Comparison of ENCODE assay signal across 17 cellular contexts in the genomic region with DNA sequence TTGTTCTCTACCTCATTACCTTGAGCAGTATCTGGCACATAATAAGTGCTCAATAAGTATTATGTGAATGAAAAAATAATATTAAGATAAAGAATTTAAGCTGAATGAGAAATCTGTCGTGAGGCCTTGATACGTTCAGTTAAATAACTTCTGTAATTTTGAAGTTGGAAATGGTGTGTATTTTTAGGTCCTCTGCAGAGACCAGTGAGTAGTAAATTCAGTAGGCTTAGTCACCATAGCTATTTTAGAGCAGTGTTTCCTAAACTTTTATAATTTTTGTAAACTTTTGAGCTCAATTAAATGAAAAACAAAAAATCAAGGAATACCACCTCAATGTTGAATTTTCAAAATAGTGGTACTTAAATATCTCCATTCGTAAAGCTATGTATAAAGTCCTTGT. TPM values are rescaled to one million over a fixed set of nuclear protein-coding genes. Genes with fewer than 3 reads are reported as not detected.
DNase-seq lines count a peak whose midpoint lies in the region; ATAC-seq and TF ChIP-seq lines count a peak whose summit lies in the region.
"Had no signal": no experiment of that assay in that cellular context is flagged by ENCODE, and none has a peak within 500 bp of the region (broad histone marks: within the 10 kb centered on the region; RNA-seq: fewer than 3 reads in every experiment).

No MANE protein-coding gene starts in this region.

- H3K27me3 ChIP-seq in IMR-90 (ENCODE audit: control insufficient read depth, insufficient read depth, low read length), result no peaks in the 10 kb centered on the region
- no peaks in the 10 kb centered on the region for H3K27me3 ChIP-seq in psoas muscle (ENCODE audit: insufficient read depth in 3 of 3, low read length in 2 of 3)
- H3K27me3 ChIP-seq: BE2C had no signal

- H3K36me3 ChIP-seq in IMR-90 (ENCODE audit: control insufficient read depth, insufficient read depth, low read length) (no peaks in the 10 kb centered on the region; the same call in 1 of the 2 replicates), psoas muscle (ENCODE audit: insufficient read depth in 1 of 2, low read depth in 1 of 2) (no peaks in the 10 kb centered on the region)
- H3K36me3 ChIP-seq: BE2C had no signal

- H3K27ac ChIP-seq in IMR-90 (ENCODE audit: insufficient read depth, low read length) (no peak overlapping the region), psoas muscle (peak overlapping the region; percentile 31)
- H3K27ac ChIP-seq: A549, C4-2B, GM23248 had no signal

- H3K27ac Mint-ChIP-seq in natural killer cell, result peak overlapping the region; percentile 57 to 73
- H3K27ac Mint-ChIP-seq in natural killer cell treated with Interleukin-12 subunit alpha and Interleukin-12 subunit beta and Interleukin-15 and Interleukin-18, amount 100 ng/mL, for 72 hours, result no peak overlapping the region

- H3K9me1 ChIP-seq in IMR-90 (ENCODE audit: insufficient read depth, low read length), result peaks cover 18% of the 10 kb centered on the region

- no peak overlapping the region for H3K4me2 ChIP-seq in IMR-90 (ENCODE audit: low read depth, low read length)
- H3K4me2 ChIP-seq: A549 had no signal

- DNase-seq in natural killer cell (no peak), IMR-90 (no peak), psoas muscle (no peak), NCI-H774 (lab: John Stamatoyannopoulos, UW) (no peak), putamen (ENCODE audit: low spot score) (no peak)
- DNase-seq in natural killer cell treated with Interleukin-12 subunit alpha and Interleukin-12 subunit beta and Interleukin-15 and Interleukin-18, amount 100 ng/mL, for 72 hours (ENCODE audit: low spot score), result no peak
- DNase-seq: BE2C; Caco-2; CD8-positive, alpha-beta memory T cell; DMS53; GF-D8; GM23248; H7 had no signal

- no peaks in the 10 kb centered on the region for H3K27me3 Mint-ChIP-seq in natural killer cell (ENCODE audit: low read depth in 2 of 2)
- H3K27me3 Mint-ChIP-seq in natural killer cell treated with Interleukin-12 subunit alpha and Interleukin-12 subunit beta and Interleukin-15 and Interleukin-18, amount 100 ng/mL, for 72 hours, result no peaks in the 10 kb centered on the region
- H3K27me3 Mint-ChIP-seq: CD8-positive, alpha-beta memory T cell; IgD-negative memory B cell had no signal

- no peak for TF ChIP-seq POLR2A in IMR-90 (IDR thresholded peaks at IDR 0.05; ENCODE audit: low read depth, low read length)

- no peak overlapping the region for H3K14ac ChIP-seq in IMR-90 (replicated peaks; ENCODE audit: low read depth, low read length)

- H2AK5ac ChIP-seq in IMR-90 (ENCODE audit: low read depth, low read length), result no peak overlapping the region

- H3K4me3 ChIP-seq in IMR-90 (ENCODE audit: insufficient read depth, low read depth, low read length) (no peak overlapping the region), psoas muscle (peak overlapping the region; percentile 1)
- H3K4me3 ChIP-seq: A549, GM23248 had no signal

- no peaks in the 10 kb centered on the region for H3K9me3 Mint-ChIP-seq in natural killer cell
- H3K9me3 Mint-ChIP-seq in natural killer cell treated with Interleukin-12 subunit alpha and Interleukin-12 subunit beta and Interleukin-15 and Interleukin-18, amount 100 ng/mL, for 72 hours, result no peaks in the 10 kb centered on the region
- H3K9me3 Mint-ChIP-seq: CD8-positive, alpha-beta memory T cell; IgD-negative memory B cell had no signal

- H4K91ac ChIP-seq in IMR-90 (ENCODE audit: insufficient read depth, low read depth, low read length), result no peak overlapping the region

- no peak for TF ChIP-seq RAD21 in IMR-90 (IDR thresholded peaks at IDR 0.05; ENCODE audit: low read length)

- no peak overlapping the region for H3K18ac ChIP-seq in IMR-90 (ENCODE audit: low read depth, low read length)

- H3K56ac ChIP-seq in IMR-90 (ENCODE audit: extremely low read depth, insufficient read depth, low read length), result no peak overlapping the region

- peaks cover 54 to 56% of the 10 kb centered on the region in 2 donors for H3K4me1 Mint-ChIP-seq in natural killer cell
- peaks cover 36 to 37% of the 10 kb centered on the region in 2 donors for H3K4me1 Mint-ChIP-seq in natural killer cell treated with Interleukin-12 subunit alpha and Interleukin-12 subunit beta and Interleukin-15 and Interleukin-18, amount 100 ng/mL, for 72 hours (ENCODE audit: low read depth in 2 of 2)

- dilution Hi-C loops in IMR-90 (cut with HindIII; ENCODE audit: low sequenced_read_pairs, unreplicated experiment), result no loop called here

- no peak overlapping the region for H4K8ac ChIP-seq in IMR-90 (ENCODE audit: low read depth in 2 of 2, low read length in 2 of 2)

- H3K9me3 ChIP-seq in IMR-90 (ENCODE audit: control insufficient read depth, insufficient read depth, low read length) (no peaks in the 10 kb centered on the region), psoas muscle (no peaks in the 10 kb centered on the region)
- H3K9me3 ChIP-seq: A549, BE2C, Caco-2 had no signal

- H4K20me1 ChIP-seq in IMR-90 (ENCODE audit: insufficient read depth, low read length), result peaks cover 95% of the 10 kb centered on the region

- WGBS in IMR-90 (ENCODE audit: extremely low coverage in 2 of 2, insufficient read length in 1 of 2), 2 experiments, result 90% methylated on average over 2 of the region's 3 CpGs; no CpG with 5 or more reads in 1 of the 2 experiments
- 56 to 73% (median 56%) methylated on average over 3 of the region's 3 CpGs for WGBS in psoas muscle, 3 donors

- CTCF ChIA-PET in IMR-90 (lab: Yijun Ruan, JAX), result no interaction called here

- no peak overlapping the region for H2AK9ac ChIP-seq in IMR-90 (replicated peaks; ENCODE audit: low read depth, low read length, poor library complexity)

- no peak overlapping the region for H2BK20ac ChIP-seq in IMR-90 (ENCODE audit: low read depth, low read length)

- ATAC-seq in natural killer cell, result no peak
- ATAC-seq in natural killer cell treated with Interleukin-12 subunit alpha and Interleukin-12 subunit beta and Interleukin-15 and Interleukin-18, amount 100 ng/mL, for 72 hours, result no peak
- ATAC-seq in IMR-90 (ENCODE audit: low read depth), result no peak
- peak; percentile 51 to 83 (median 64) for ATAC-seq in psoas muscle
- ATAC-seq in GM21447 (IDR thresholded peaks at IDR 0.05; ENCODE audit: unreplicated experiment), result no peak
- ATAC-seq: A549 had no signal

- no peak overlapping the region for H3K4ac ChIP-seq in IMR-90 (ENCODE audit: low read depth, low read length)

- no peak overlapping the region for H2BK15ac ChIP-seq in IMR-90 (ENCODE audit: low read depth, low read length)

- in situ Hi-C loops in IMR-90 (cut with MboI; ENCODE audit: low sequenced_read_pairs), result no loop called here

- no TSS peak for BruUV-seq in IMR-90 (replicated peaks; lab: Mats Ljungman, UMichigan)

- H2AFZ ChIP-seq in IMR-90 (replicated peaks; ENCODE audit: low read length, poor library complexity), result no peak overlapping the region
- H2AFZ ChIP-seq: GM23248 had no signal

- H3K79me1 ChIP-seq in IMR-90 (ENCODE audit: low read depth in 1 of 2, low read length in 2 of 2), result peaks cover 5 to 67% of the 10 kb centered on the region in 2 experiments; a peak in 2 of 4 replicates

- no peaks in the 10 kb centered on the region for H3K36me3 Mint-ChIP-seq in natural killer cell
- no peaks in the 10 kb centered on the region for H3K36me3 Mint-ChIP-seq in natural killer cell treated with Interleukin-12 subunit alpha and Interleukin-12 subunit beta and Interleukin-15 and Interleukin-18, amount 100 ng/mL, for 72 hours

- H2BK5ac ChIP-seq in IMR-90 (ENCODE audit: low read depth, low read length, poor library complexity, severe bottlenecking), result peak overlapping the region; percentile 7

- no peak overlapping the region for H3K4me3 Mint-ChIP-seq in natural killer cell
- H3K4me3 Mint-ChIP-seq in natural killer cell treated with Interleukin-12 subunit alpha and Interleukin-12 subunit beta and Interleukin-15 and Interleukin-18, amount 100 ng/mL, for 72 hours, result no peak overlapping the region
- H3K4me3 Mint-ChIP-seq: IgD-negative memory B cell had no signal

- no peak overlapping the region for H3K23ac ChIP-seq in IMR-90 (ENCODE audit: low read depth, low read length)

- intact Hi-C loops in natural killer cell (cut with micrococcal nuclease), result no loop called here
- intact Hi-C loops in IMR-90 (cut with micrococcal nuclease), result no loop called here
- intact Hi-C loops in psoas muscle (cut with DNase I), result no loop called here

- POLR2A ChIA-PET in IMR-90 (lab: Charles Lee; ENCODE audit: unreplicated experiment), result no interaction called here

- peaks cover 18% of the 10 kb centered on the region for H3K4me1 ChIP-seq in IMR-90 (ENCODE audit: control insufficient read depth, insufficient read depth, low read length)
- peaks cover 32% of the 10 kb centered on the region for H3K4me1 ChIP-seq in psoas muscle
- H3K4me1 ChIP-seq: BE2C, Caco-2 had no signal

- H2BK120ac ChIP-seq in IMR-90 (ENCODE audit: low read depth, low read length), result no peak overlapping the region

- no peak overlapping the region for H3K9ac ChIP-seq in IMR-90 (ENCODE audit: low read depth, low read length)
- H3K9ac ChIP-seq: GM23248 had no signal

- TF ChIP-seq CTCF in natural killer cell (IDR thresholded peaks at IDR 0.05) (no peak), IMR-90 (conservative IDR thresholded peaks at IDR 0.05; ENCODE audit: low read depth, low read length) (no peak), psoas muscle (IDR thresholded peaks at IDR 0.05) (no peak)

- no peak overlapping the region for H4K5ac ChIP-seq in IMR-90 (ENCODE audit: low read depth, low read length)

TF ChIP-seq in IMR-90, 13 proteins besides CTCF, POLR2A, EP300 and RAD21 (continues in another document):
- TF ChIP-seq SMC3 (IDR thresholded peaks at IDR 0.05; ENCODE audit: low read depth, low read length), result no peak
- TF ChIP-seq, protein P1, sequence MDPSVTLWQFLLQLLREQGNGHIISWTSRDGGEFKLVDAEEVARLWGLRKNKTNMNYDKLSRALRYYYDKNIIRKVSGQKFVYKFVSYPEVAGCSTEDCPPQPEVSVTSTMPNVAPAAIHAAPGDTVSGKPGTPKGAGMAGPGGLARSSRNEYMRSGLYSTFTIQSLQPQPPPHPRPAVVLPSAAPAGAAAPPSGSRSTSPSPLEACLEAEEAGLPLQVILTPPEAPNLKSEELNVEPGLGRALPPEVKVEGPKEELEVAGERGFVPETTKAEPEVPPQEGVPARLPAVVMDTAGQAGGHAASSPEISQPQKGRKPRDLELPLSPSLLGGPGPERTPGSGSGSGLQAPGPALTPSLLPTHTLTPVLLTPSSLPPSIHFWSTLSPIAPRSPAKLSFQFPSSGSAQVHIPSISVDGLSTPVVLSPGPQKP (IDR thresholded peaks at IDR 0.05; ENCODE audit: borderline replicate concordance, low read depth, low read length), result no peak

RNA-seq across cellular contexts. Expression of a gene that starts 25.0 kb away (rescaled TPM):
- total RNA-seq in natural killer cell (100 to 1,000 TPM; 153 to 171 (median 166) TPM), IMR-90 (2012; rRNA removed) (70.1 and 107 TPM in 2 replicates), psoas muscle (10 to 100 TPM; 28.8 to 56.6 (median 45.6) TPM)
- 10 to 100 TPM; 53.4 to 61.2 TPM for total RNA-seq in natural killer cell treated with Interleukin-12 subunit alpha and Interleukin-12 subunit beta and Interleukin-15 and Interleukin-18, amount 100 ng/mL, for 72 hours
- polyA plus RNA-seq in IMR-90 (2012; rRNA removed) (23.5 and 25.8 TPM in 2 replicates), psoas muscle (10 to 100 TPM in 2 of 3 donors, 1 to 10 TPM in 1; 8.3 to 17.6 (median 10.1) TPM)
- 2.3 and 2.5 TPM in 2 replicates for polyA plus RNA-seq in IMR-90 (2012; cell fraction: cytosol; rRNA removed)
- 2.7 and 29.1 TPM in 2 replicates for polyA plus RNA-seq in IMR-90 (2012; cell fraction: nucleus; rRNA removed; ENCODE audit: low replicate concordance)

Comparison
In these comparisons a context has a peak if more than half of its experiments do, and no peak if none do; other contexts are left out.
1. H3K27ac Mint-ChIP-seq: peak in natural killer cell (2 of 2); none in natural killer cell treated with Interleukin-12 subunit alpha and Interleukin-12 subunit beta and Interleukin-15 and Interleukin-18, amount 100 ng/mL, for 72 hours (0 of 2).
2. ATAC-seq: peak in psoas muscle (4 of 4); none in natural killer cell (0 of 3), natural killer cell treated with Interleukin-12 subunit alpha and Interleukin-12 subunit beta and Interleukin-15 and Interleukin-18, amount 100 ng/mL, for 72 hours (0 of 2), IMR-90 (single experiment) and GM21447 (single experiment).